Comparison of ENCODE assay signal across 14 cellular contexts in the genomic region with DNA sequence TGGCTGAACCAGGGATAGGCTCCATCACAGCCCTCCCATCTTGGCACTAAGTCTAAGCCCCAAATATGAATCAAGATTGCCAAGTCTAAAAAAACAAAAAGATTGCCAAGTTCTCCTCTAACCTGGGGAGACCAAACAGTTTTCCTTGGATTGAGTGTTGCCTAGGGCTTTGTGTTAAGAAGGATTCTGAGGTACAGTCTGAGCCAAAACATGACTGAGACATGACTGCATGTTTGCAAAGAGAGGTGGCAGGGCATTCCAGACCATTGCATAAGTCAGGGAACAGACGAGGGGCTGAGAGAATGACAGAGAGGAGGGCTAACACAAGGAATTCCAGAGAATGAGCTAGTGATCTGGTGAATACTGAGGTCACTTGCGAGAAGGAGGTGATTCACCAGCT. TPM values are rescaled to one million over a fixed set of nuclear protein-coding genes. Genes with fewer than 3 reads are reported as not detected.
DNase-seq lines count a peak whose midpoint lies in the region; ATAC-seq and TF ChIP-seq lines count a peak whose summit lies in the region.
"Had no signal": no experiment of that assay in that cellular context is flagged by ENCODE, and none has a peak within 500 bp of the region (broad histone marks: within the 10 kb centered on the region; RNA-seq: fewer than 3 reads in every experiment).

No MANE protein-coding gene starts in this region.

- no peak for TF ChIP-seq CTCF in PC-3 (conservative IDR thresholded peaks at IDR 0.05; ENCODE audit: low read depth, low read length)
- TF ChIP-seq CTCF in esophagus squamous epithelium (IDR thresholded peaks at IDR 0.05): no peak
- TF ChIP-seq CTCF in GM10266 (IDR thresholded peaks at IDR 0.05; ENCODE audit: control insufficient read depth, insufficient read depth, low read depth, missing control alignments): no peak

- POLR2A ChIA-PET in PC-3 (lab: Charles Lee; ENCODE audit: unreplicated experiment): no interaction called here

- no peaks in the 10 kb centered on the region for H3K79me2 ChIP-seq in PC-3 (ENCODE audit: low read length)

- H3K27me3 ChIP-seq in PC-3 (ENCODE audit: low read length) (no peaks in the 10 kb centered on the region), esophagus squamous epithelium (peaks cover 0 to 51% (median 0%) of the 10 kb centered on the region in 4 donors), mucosa of rectum (ENCODE audit: control insufficient read depth in 2 of 2, insufficient read depth in 2 of 2, low read length in 2 of 2) (peaks cover 3 to 6% of the 10 kb centered on the region in 2 donors)

- no peaks in the 10 kb centered on the region for H3K4me1 ChIP-seq in PC-3 (ENCODE audit: insufficient read depth, low read length)
- H3K4me1 ChIP-seq in esophagus squamous epithelium: peaks cover 0 to 3% (median 0%) of the 10 kb centered on the region in 3 donors
- H3K4me1 ChIP-seq in mucosa of rectum (ENCODE audit: control insufficient read depth in 2 of 2, insufficient read depth in 2 of 2, low read length in 2 of 2): no peaks in the 10 kb centered on the region

- TF ChIP-seq POLR2A in esophagus squamous epithelium (IDR thresholded peaks at IDR 0.05): no peak

- no peaks in the 10 kb centered on the region for H4K20me1 ChIP-seq in PC-3 (ENCODE audit: low read length)

- H3K27ac ChIP-seq in PC-3 (ENCODE audit: low read length) (no peak overlapping the region), esophagus squamous epithelium (peak overlapping the region in 3 of 4 donors; percentile 59 to 84 (median 80)), mucosa of rectum (ENCODE audit: low read depth in 2 of 2, low read length in 2 of 2) (peak overlapping the region; percentile 49 to 58)
- H3K27ac ChIP-seq: esophagus muscularis mucosa, PC-9 had no signal

- intact Hi-C loops in PC-3 (cut with micrococcal nuclease) (no loop called here), esophagus squamous epithelium (cut with DNase I) (no loop called here)

- no peak overlapping the region for H3K4me2 ChIP-seq in PC-3 (ENCODE audit: low read length)
- H3K4me2 ChIP-seq: PC-9 had no signal

- CTCF ChIA-PET in PC-3 (lab: Charles Lee): no interaction called here

- ATAC-seq in PC-3: no peak
- ATAC-seq: naive thymus-derived CD4-positive, alpha-beta T cell had no signal

- H3K36me3 ChIP-seq in PC-3 (ENCODE audit: low read depth, low read length): no peaks in the 10 kb centered on the region
- H3K36me3 ChIP-seq in esophagus squamous epithelium: no peaks in the 10 kb centered on the region
- no peaks in the 10 kb centered on the region for H3K36me3 ChIP-seq in mucosa of rectum (ENCODE audit: control insufficient read depth in 2 of 2, insufficient read depth in 2 of 2, low read length in 2 of 2)
- H3K36me3 ChIP-seq: esophagus muscularis mucosa had no signal

- H3K9ac ChIP-seq in PC-3 (ENCODE audit: low read length) (no peak overlapping the region), mucosa of rectum (ENCODE audit: low read depth in 1 of 2, low read length in 2 of 2) (no peak overlapping the region)

- H3F3A ChIP-seq in PC-3 (ENCODE audit: low read length, unreplicated experiment): no peaks in the 10 kb centered on the region

- BruUV-seq in PC-3 (replicated peaks; lab: Mats Ljungman, UMichigan): no TSS peak

- H2AFZ ChIP-seq in PC-3 (ENCODE audit: low read length): no peak overlapping the region
- H2AFZ ChIP-seq: PC-9 had no signal

- no peaks in the 10 kb centered on the region for H3K9me3 ChIP-seq in PC-3 (ENCODE audit: low read length)
- no peaks in the 10 kb centered on the region for H3K9me3 ChIP-seq in esophagus squamous epithelium
- no peaks in the 10 kb centered on the region for H3K9me3 ChIP-seq in mucosa of rectum (ENCODE audit: control insufficient read depth in 2 of 2, low read length in 2 of 2)

- H3K4me3 ChIP-seq in PC-3 (ENCODE audit: low read length) (no peak overlapping the region), esophagus squamous epithelium (no peak overlapping the region), mucosa of rectum (ENCODE audit: low read length in 2 of 2) (no peak overlapping the region)
- H3K4me3 ChIP-seq: esophagus muscularis mucosa, PC-9 had no signal

- DNase-seq in AG08395 (ENCODE audit: low spot score): peak; percentile 90
- DNase-seq in PC-3: peak; percentile 23
- DNase-seq in esophagus squamous epithelium (lab: John Stamatoyannopoulos, UW): no peak
- no peak for DNase-seq in inferior parietal cortex (ENCODE audit: extremely low spot score)
- no peak for DNase-seq in HUDEP-2 (lab: John Stamatoyannopoulos, UW; ENCODE audit: unreplicated experiment in 76 of 76)
- DNase-seq in GM10266 (ENCODE audit: extremely low spot score): no peak
- no peak for DNase-seq in activated CD4-positive, alpha-beta T cell treated with anti-CD3 and anti-CD28 coated beads for 1 hour
- DNase-seq: activated CD4-positive, alpha-beta T cell treated with anti-CD3 and anti-CD28 coated beads, Interleukin-2, amount 10 ng/mL, durations not matched to agents 24 days and 14 days; left cardiac atrium; naive thymus-derived CD4-positive, alpha-beta T cell; T-helper 2 cell had no signal

- WGBS in esophagus squamous epithelium, 2 donors: 39 to 56% methylated on average over 2 of the region's 2 CpGs

- no peaks in the 10 kb centered on the region for H3K9me2 ChIP-seq in PC-3 (replicated peaks; ENCODE audit: low read length)

RNA-seq across cellular contexts. Expression of gene LAMC3, which starts 11.4 kb away (rescaled TPM):
- 4.6 and 6.0 TPM in 2 replicates for total RNA-seq in PC-3 (2014; rRNA removed)
- total RNA-seq in esophagus squamous epithelium: 1 to 10 TPM in 3 of 4 donors, under 1 TPM in 1; 0.53 to 4.6 (median 2.7) TPM

Comparison
In these comparisons a context has a peak if more than half of its experiments do, and no peak if none do; other contexts are left out.
1. DNase-seq: peak in AG08395 (single experiment) and PC-3 (single experiment); none in esophagus squamous epithelium (single experiment), inferior parietal cortex (single experiment), HUDEP-2 (0 of 76), GM10266 (single experiment) and activated CD4-positive, alpha-beta T cell treated with anti-CD3 and anti-CD28 coated beads for 1 hour (single experiment).